ENCODE assay signal across 8 cellular contexts in genomic region chr3:170418422-170419300, GRCh38. TPM values are rescaled to one million over a fixed set of nuclear protein-coding genes. Genes with fewer than 3 reads are reported as not detected.
DNase-seq lines count a peak whose midpoint lies in the region; ATAC-seq and TF ChIP-seq lines count a peak whose summit lies in the region.

CLDN11 (plus strand) TSS chr3:170418868; CDS start chr3:170419067, 199 bp downstream.

- H3K36me3 Mint-ChIP-seq in activated T-cell treated with anti-CD3 and anti-CD28 coated beads, Interleukin-2, amount 50 U/mL, for 4 hours (ENCODE audit: insufficient read depth) = no peaks in the 10 kb centered on the region
- peaks cover 12% of the 10 kb centered on the region for H3K36me3 Mint-ChIP-seq in type B pancreatic cell

- no peaks in the 10 kb centered on the region for H3K9me3 Mint-ChIP-seq in activated T-cell treated with anti-CD3 and anti-CD28 coated beads, Interleukin-2, amount 50 U/mL, for 4 hours
- H3K9me3 Mint-ChIP-seq in type B pancreatic cell = peaks cover 6% of the 10 kb centered on the region

- no peak within 1 kb of the TSS for H3K27ac ChIP-seq in SJCRH30

- H3K36me3 ChIP-seq in SJCRH30 = no peaks in the 10 kb centered on the region

- H3K27ac Mint-ChIP-seq in type B pancreatic cell = peak within 1 kb of the TSS; percentile 74

- peak within 1 kb of the TSS; percentile 41 for H3K4me3 ChIP-seq in SJCRH30

- peak; percentile 58 for TF ChIP-seq CTCF in type B pancreatic cell (conservative IDR thresholded peaks at IDR 0.05)

- H3K9me3 ChIP-seq in SJCRH30 (replicated peaks) = no peaks in the 10 kb centered on the region

- peak within 1 kb of the TSS; percentile 81 for H3K4me3 Mint-ChIP-seq in activated T-cell treated with anti-CD3 and anti-CD28 coated beads, Interleukin-2, amount 50 U/mL, for 4 hours
- peak within 1 kb of the TSS; percentile 89 for H3K4me3 Mint-ChIP-seq in type B pancreatic cell

- no peaks in the 10 kb centered on the region for H3K27me3 ChIP-seq in SJCRH30

- ATAC-seq in activated T-cell treated with anti-CD3 and anti-CD28 coated beads, Interleukin-2, amount 50 U/mL, for 4 hours = peak; percentile 30 to 44
- ATAC-seq in esophagus mucosa = peak; percentile 23
- ATAC-seq in GM19035 (IDR thresholded peaks at IDR 0.05; ENCODE audit: unreplicated experiment) = no peak

- no peak for DNase-seq in activated T-cell treated with anti-CD3 and anti-CD28 coated beads, Interleukin-2, amount 50 U/mL, for 4 hours
- DNase-seq in activated T-cell treated with anti-CD3 and anti-CD28 coated beads, Interleukin-2, amount 50 U/mL, for 1 hour = no peak
- DNase-seq in SJCRH30 = peak; percentile 14 to 23
- peak; percentile 65 for DNase-seq in middle frontal gyrus (ENCODE audit: extremely low spot score, low spot score)
- DNase-seq in type B pancreatic cell (ENCODE audit: extremely low spot score, unreplicated experiment) = no peak
- no peak for DNase-seq in NCI-H446 (lab: John Stamatoyannopoulos, UW)

- H3K4me1 ChIP-seq in SJCRH30 = no peaks in the 10 kb centered on the region

- H3K27me3 Mint-ChIP-seq in activated T-cell treated with anti-CD3 and anti-CD28 coated beads, Interleukin-2, amount 50 U/mL, for 4 hours (ENCODE audit: low read depth) = peaks cover 46% of the 10 kb centered on the region
- H3K27me3 Mint-ChIP-seq in type B pancreatic cell = peaks cover 31% of the 10 kb centered on the region

- peaks cover 19% of the 10 kb centered on the region for H3K4me1 Mint-ChIP-seq in activated T-cell treated with anti-CD3 and anti-CD28 coated beads, Interleukin-2, amount 50 U/mL, for 4 hours (ENCODE audit: low read depth)
- H3K4me1 Mint-ChIP-seq in type B pancreatic cell (ENCODE audit: unreplicated experiment) = peaks cover 39% of the 10 kb centered on the region

RNA-seq across cellular contexts. Expression of gene CLDN11, which starts in this region (rescaled TPM):
- total RNA-seq in activated T-cell treated with anti-CD3 and anti-CD28 coated beads, Interleukin-2, amount 50 U/mL, for 4 hours = under 1 TPM; 0.19 to 0.38 (median 0.32) TPM
- total RNA-seq in SJCRH30 (2014; rRNA removed; shearing (Covaris generic)) = 0.30 and 0.33 TPM in 2 replicates
- total RNA-seq in esophagus mucosa (1.2 TPM), type B pancreatic cell (ENCODE audit: low replicate concordance) (4.7 and 86.8 TPM in 2 replicates)

Comparison
In these comparisons a context has a peak if more than half of its experiments do, and no peak if none do; other contexts are left out.
1. Peak in ATAC-seq in activated T-cell treated with anti-CD3 and anti-CD28 coated beads, Interleukin-2, amount 50 U/mL, for 4 hours; RNA of the gene not detected or under 1 TPM.
2. Peak in DNase-seq and H3K4me3 ChIP-seq in SJCRH30; RNA of the gene not detected or under 1 TPM.